17 cellular contexts compared by ENCODE assay signal in genomic region chr12:9333129-9333528, GRCh38.
DNase-seq lines count a peak whose midpoint lies in the region; ATAC-seq, FAIRE-seq and TF ChIP-seq lines count a peak whose summit lies in the region.
"Had no signal": no experiment of that assay in that cellular context is flagged by ENCODE, and none has a peak within 500 bp of the region (broad histone marks: within the 10 kb centered on the region; RNA-seq: fewer than 3 reads in every experiment).

No MANE protein-coding gene starts in this region.

- no peak for TF ChIP-seq RAD21 in HepG2 (CRISPR knock-in tag; IDR thresholded peaks at IDR 0.05)

- intact Hi-C loops in HepG2 (cut with micrococcal nuclease; ENCODE audit: unreplicated experiment) (loop anchor here (5.0 kb wide), 1 partner anchor 374 kb away; no protein-coding TSS in a partner anchor), right lobe of liver (cut with DNase I) (no loop called here)

- ATAC-seq in HepG2 = no peak
- ATAC-seq in right lobe of liver = no peak

- TF ChIP-seq POLR2A in HepG2 (IDR thresholded peaks at IDR 0.05; ENCODE audit: insufficient read depth in 1 of 2, low read depth in 2 of 2, low read length in 2 of 2) (no peak), right lobe of liver (IDR thresholded peaks at IDR 0.05) (no peak)

- H4K20me1 ChIP-seq in HepG2 (ENCODE audit: insufficient read depth, low read length) (no peaks in the 10 kb centered on the region), hepatocyte (ENCODE audit: insufficient read depth, poor library complexity, severe bottlenecking) (no peaks in the 10 kb centered on the region)

- peaks cover 3% of the 10 kb centered on the region for H3K4me1 Mint-ChIP-seq in type B pancreatic cell (ENCODE audit: unreplicated experiment)
- H3K4me1 Mint-ChIP-seq in activated CD4-positive, alpha-beta memory T cell treated with anti-CD3 and anti-CD28 coated beads, Interleukin-2, amount 10 ng/mL, durations not matched to agents 7 days and 5 days = peaks cover 7% of the 10 kb centered on the region

- TF ChIP-seq EP300 in HepG2 (IDR thresholded peaks at IDR 0.05; ENCODE audit: low read depth in 2 of 2, low read length in 2 of 2) = no peak
- no peak for TF ChIP-seq EP300 in HepG2 (CRISPR knock-in tag; IDR thresholded peaks at IDR 0.05; ENCODE audit: borderline replicate concordance)

- no peak overlapping the region for H3K4me2 ChIP-seq in HepG2 (ENCODE audit: low read depth, low read length)
- H3K4me2 ChIP-seq in hepatocyte = no peak overlapping the region

- POLR2A ChIA-PET in HepG2 (lab: Yijun Ruan, JAX) = interaction anchor here (1.5 kb wide), 1 partner anchor 217 kb away, joined by 4 read pairs; the partner anchor contains the start of gene A2M
- POLR2A ChIA-PET in activated CD4-positive, alpha-beta memory T cell treated with anti-CD3 and anti-CD28 coated beads, Interleukin-2, amount 10 ng/mL, durations not matched to agents 7 days and 5 days (lab: Charles Lee) = interaction anchor here (0.9 kb wide), 1 partner anchor 14 kb away, joined by 3 read pairs; no protein-coding TSS in a partner anchor

- H3K27ac Mint-ChIP-seq in type B pancreatic cell = no peak overlapping the region
- H3K27ac Mint-ChIP-seq in activated CD4-positive, alpha-beta memory T cell treated with anti-CD3 and anti-CD28 coated beads, Interleukin-2, amount 10 ng/mL, durations not matched to agents 7 days and 5 days = no peak overlapping the region
- H3K27ac Mint-ChIP-seq: B cell; CD4-positive, alpha-beta T cell had no signal

- peaks cover 5% of the 10 kb centered on the region for H3K9me3 Mint-ChIP-seq in type B pancreatic cell
- H3K9me3 Mint-ChIP-seq in activated CD4-positive, alpha-beta memory T cell treated with anti-CD3 and anti-CD28 coated beads, Interleukin-2, amount 10 ng/mL, durations not matched to agents 7 days and 5 days = peaks cover 10% of the 10 kb centered on the region

- no peak for FAIRE-seq in HepG2 (lab: Jason Lieb, UNC)
- FAIRE-seq: GM18507, H1 had no signal

- H3K4me1 ChIP-seq in HepG2 (ENCODE audit: insufficient read depth, low read length) = peaks cover 49% of the 10 kb centered on the region
- no peaks in the 10 kb centered on the region for H3K4me1 ChIP-seq in right lobe of liver
- peaks cover 19% of the 10 kb centered on the region for H3K4me1 ChIP-seq in hepatocyte (ENCODE audit: insufficient read depth)
- H3K4me1 ChIP-seq: HAP-1 had no signal

- peaks cover 25% of the 10 kb centered on the region for H3K36me3 Mint-ChIP-seq in type B pancreatic cell
- peaks cover 2% of the 10 kb centered on the region for H3K36me3 Mint-ChIP-seq in activated CD4-positive, alpha-beta memory T cell treated with anti-CD3 and anti-CD28 coated beads, Interleukin-2, amount 10 ng/mL, durations not matched to agents 7 days and 5 days (ENCODE audit: low read depth)

- H3K36me3 ChIP-seq in HepG2 (replicated peaks in 1 of 2; ENCODE audit: control insufficient read depth in 1 of 2, insufficient read depth in 2 of 2, low read length in 2 of 2) (no peaks in the 10 kb centered on the region), right lobe of liver (no peaks in the 10 kb centered on the region), hepatocyte (replicated peaks; ENCODE audit: insufficient read depth, low read depth) (no peaks in the 10 kb centered on the region)
- H3K36me3 ChIP-seq: HAP-1 had no signal

- BruUV-seq in HepG2 (replicated peaks; lab: Mats Ljungman, UMichigan) = no TSS peak

- peaks cover 2% of the 10 kb centered on the region for H3K27me3 Mint-ChIP-seq in type B pancreatic cell
- no peaks in the 10 kb centered on the region for H3K27me3 Mint-ChIP-seq in activated CD4-positive, alpha-beta memory T cell treated with anti-CD3 and anti-CD28 coated beads, Interleukin-2, amount 10 ng/mL, durations not matched to agents 7 days and 5 days
- H3K27me3 Mint-ChIP-seq: B cell; CD4-positive, alpha-beta T cell had no signal

- H2AFZ ChIP-seq in HepG2 (ENCODE audit: low read length) (no peak overlapping the region), hepatocyte (no peak overlapping the region)

- no peak overlapping the region for H3K9ac ChIP-seq in HepG2 (ENCODE audit: insufficient read depth, low read depth, low read length)

- H3K27me3 ChIP-seq in HepG2 (ENCODE audit: control insufficient read depth in 1 of 2, insufficient read depth in 2 of 2, low read length in 2 of 2) = no peaks in the 10 kb centered on the region
- no peaks in the 10 kb centered on the region for H3K27me3 ChIP-seq in right lobe of liver
- H3K27me3 ChIP-seq in hepatocyte = no peaks in the 10 kb centered on the region

- no peaks in the 10 kb centered on the region for H3K79me2 ChIP-seq in HepG2 (ENCODE audit: insufficient read depth, low read length)
- H3K79me2 ChIP-seq in hepatocyte = no peaks in the 10 kb centered on the region

- H3K4me3 Mint-ChIP-seq in type B pancreatic cell = no peak overlapping the region
- no peak overlapping the region for H3K4me3 Mint-ChIP-seq in activated CD4-positive, alpha-beta memory T cell treated with anti-CD3 and anti-CD28 coated beads, Interleukin-2, amount 10 ng/mL, durations not matched to agents 7 days and 5 days
- H3K4me3 Mint-ChIP-seq: B cell; CD4-positive, alpha-beta T cell had no signal

- WGBS in HepG2 (ENCODE audit: low lambda C conversion rate) = 96% methylated on average over 4 of the region's 4 CpGs
- 76% methylated on average over 3 of the region's 4 CpGs for WGBS in right lobe of liver (ENCODE audit: insufficient coverage, low coverage, low lambda C conversion rate, missing lambda C conversion rate)
- WGBS in hepatocyte (ENCODE audit: low lambda C conversion rate, missing lambda C conversion rate) = 91% methylated on average over 4 of the region's 4 CpGs

- no peak for TF ChIP-seq CTCF in HepG2 (CRISPR knock-in tag; IDR thresholded peaks at IDR 0.05)
- TF ChIP-seq CTCF in right lobe of liver (IDR thresholded peaks at IDR 0.05) = no peak
- TF ChIP-seq CTCF in hepatocyte (IDR thresholded peaks at IDR 0.05; ENCODE audit: poor library complexity) = no peak
- no peak for TF ChIP-seq CTCF in type B pancreatic cell (conservative IDR thresholded peaks at IDR 0.05)

- H3K4me3 ChIP-seq in HepG2 (replicated peaks in 1 of 3; ENCODE audit: insufficient read depth in 1 of 3, low read depth in 2 of 3, low read length in 3 of 3) (no peak overlapping the region), right lobe of liver (no peak overlapping the region), hepatocyte (no peak overlapping the region)
- H3K4me3 ChIP-seq: HAP-1 had no signal

- DNase-seq in HepG2 (ENCODE audit: low spot score) (no peak), right lobe of liver (no peak), amniotic epithelial cell (ENCODE audit: low read depth) (peak; percentile 23), hepatocyte (ENCODE audit: low spot score) (no peak), type B pancreatic cell (ENCODE audit: extremely low spot score, unreplicated experiment) (no peak), epidermal melanocyte (ENCODE audit: insufficient read length, low spot score) (no peak)
- DNase-seq in activated CD4-positive, alpha-beta memory T cell treated with anti-CD3 and anti-CD28 coated beads, Interleukin-2, amount 10 ng/mL, durations not matched to agents 7 days and 5 days = no peak
- DNase-seq: ACHN; C1 segment of cervical spinal cord; Calu3; CD4-positive, alpha-beta T cell; DMS 273 treated with DMSO at 0.1 percent for 48 hours; KBM-7 had no signal

- H3K27ac ChIP-seq in HepG2 (ENCODE audit: extremely low read length, insufficient read depth, low read length) (no peak overlapping the region), right lobe of liver (no peak overlapping the region), hepatocyte (peak overlapping the region; percentile 85)

- H3K9me3 ChIP-seq in HepG2 (ENCODE audit: low read length) (no peaks in the 10 kb centered on the region), right lobe of liver (no peaks in the 10 kb centered on the region), hepatocyte (ENCODE audit: low read depth) (peaks cover 3% of the 10 kb centered on the region)

- in situ Hi-C loops in HepG2 (cut with HindIII; ENCODE audit: extremely low pct_ligation_motif_present, low pct_unique_long_range_greater_than_20kb) = loop anchor here (25.0 kb wide), 1 partner anchor 129 kb away; no protein-coding TSS in a partner anchor

- H3K9me2 ChIP-seq in hepatocyte (replicated peaks; ENCODE audit: insufficient read depth) = no peaks in the 10 kb centered on the region

- CTCF ChIA-PET in HepG2 (lab: Yijun Ruan, JAX; ENCODE audit: low intra/inter-chr PET ratio, low total read pairs) = no interaction called here
- CTCF ChIA-PET in activated CD4-positive, alpha-beta memory T cell treated with anti-CD3 and anti-CD28 coated beads, Interleukin-2, amount 10 ng/mL, durations not matched to agents 7 days and 5 days (lab: Charles Lee) = interaction anchor here (1.5 to 4.7 kb wide), 3 partner anchors 8 to 410 kb away, joined by 3 to 35 read pairs (median 10); no protein-coding TSS in a partner anchor

TF ChIP-seq in HepG2, 621 proteins besides CTCF, POLR2A, EP300 and RAD21:
- TF ChIP-seq ZBTB33 (CRISPR knock-in tag; IDR thresholded peaks at IDR 0.05) (peak; percentile 62; the same call in 1 of the 2 replicates), ZNF225 (CRISPR knock-in tag; IDR thresholded peaks at IDR 0.05) (no peak)
